In genomic region chr14:89279649-89280232, GRCh38 we compare ENCODE assay signal across 1 cellular context.
TF ChIP-seq lines count a peak whose summit lies in the region.

No MANE protein-coding gene starts in this region.

TF ChIP-seq in HEK293, 187 proteins besides CTCF, POLR2A, EP300 and RAD21 (continued from another document and continues in another):
- TF ChIP-seq ZBTB11 (tag by site-specific recombination; conservative IDR thresholded peaks at IDR 0.05; ENCODE audit: low read depth) (no peak), GLI4 (tag by site-specific recombination; IDR thresholded peaks at IDR 0.05) (no peak), ZNF658 (tag by site-specific recombination; IDR thresholded peaks at IDR 0.05) (no peak), ZBTB8A (tag by site-specific recombination; IDR thresholded peaks at IDR 0.05) (peak; percentile 57), MZF1 (tag by site-specific recombination; IDR thresholded peaks at IDR 0.05; ENCODE audit: borderline replicate concordance) (no peak), ZNF266 (tag by site-specific recombination; IDR thresholded peaks at IDR 0.05; ENCODE audit: low read depth) (no peak), HOXD13 (CRISPR knock-in tag; IDR thresholded peaks at IDR 0.05; ENCODE audit: borderline replicate concordance) (no peak), FEZF1 (tag by site-specific recombination; IDR thresholded peaks at IDR 0.05) (peak; percentile 79), ZFP37 (tag by site-specific recombination; IDR thresholded peaks at IDR 0.05) (no peak), ZNF707 (tag by site-specific recombination; IDR thresholded peaks at IDR 0.05) (no peak), TCF7L2 (IDR thresholded peaks at IDR 0.05; ENCODE audit: borderline replicate concordance, low read depth, low read length) (peak; percentile 63; the same call in 1 of the 2 replicates), ZNF501 (tag by site-specific recombination; IDR thresholded peaks at IDR 0.05) (no peak), ZNF248 (tag by site-specific recombination; IDR thresholded peaks at IDR 0.05) (no peak), SP7 (tag by site-specific recombination; IDR thresholded peaks at IDR 0.05) (peak; percentile 96), ZNF211 (tag by site-specific recombination; IDR thresholded peaks at IDR 0.05; ENCODE audit: low read depth) (no peak), ZNF555 (tag by site-specific recombination; conservative IDR thresholded peaks at IDR 0.05) (no peak), ZNF175 (tag by site-specific recombination; IDR thresholded peaks at IDR 0.05) (no peak), ZNF549 (tag by site-specific recombination; IDR thresholded peaks at IDR 0.05) (no peak), ZNF132 (tag by site-specific recombination; IDR thresholded peaks at IDR 0.05; ENCODE audit: borderline replicate concordance) (no peak), ZNF223 (tag by site-specific recombination; IDR thresholded peaks at IDR 0.05) (no peak), ZSCAN30 (tag by site-specific recombination; IDR thresholded peaks at IDR 0.05) (peak; percentile 61; the same call in 1 of the 2 replicates), ZNF626 (tag by site-specific recombination; IDR thresholded peaks at IDR 0.05) (no peak), ZNF544 (tag by site-specific recombination; IDR thresholded peaks at IDR 0.05) (no peak), ZNF664 (tag by site-specific recombination; IDR thresholded peaks at IDR 0.05) (no peak), ZBTB17 (tag by site-specific recombination; IDR thresholded peaks at IDR 0.05) (peak; percentile 28; the same call in 1 of the 2 replicates), TRIM28 (IDR thresholded peaks at IDR 0.05; ENCODE audit: borderline replicate concordance, low read length) (no peak; the same call in 1 of the 2 replicates), ZNF639 (tag by site-specific recombination; IDR thresholded peaks at IDR 0.05) (peak; percentile 66; the same call in 1 of the 2 replicates), INSM2 (tag by site-specific recombination; IDR thresholded peaks at IDR 0.05) (peak; percentile 76), ZEB2 (tag by site-specific recombination; IDR thresholded peaks at IDR 0.05) (peak; percentile 90), ZNF214 (tag by site-specific recombination; IDR thresholded peaks at IDR 0.05; ENCODE audit: borderline replicate concordance) (no peak), ZNF37A (tag by site-specific recombination; IDR thresholded peaks at IDR 0.05) (no peak), REPIN1 (tag by site-specific recombination; IDR thresholded peaks at IDR 0.05; ENCODE audit: low read depth) (no peak), ZNF776 (tag by site-specific recombination; IDR thresholded peaks at IDR 0.05; ENCODE audit: borderline replicate concordance) (no peak), ZNF169 (tag by site-specific recombination; IDR thresholded peaks at IDR 0.05) (no peak), ZNF561 (tag by site-specific recombination; IDR thresholded peaks at IDR 0.05; ENCODE audit: borderline replicate concordance) (no peak), ZBTB44 (tag by site-specific recombination; IDR thresholded peaks at IDR 0.05) (0 out of 2 replicates have a peak, but pooled peaks have one; percentile 68), ZNF670 (tag by site-specific recombination; IDR thresholded peaks at IDR 0.05; ENCODE audit: low read depth) (no peak), ZNF274 (IDR thresholded peaks at IDR 0.05; ENCODE audit: low read length) (no peak), ZNF274 (tag by site-specific recombination; IDR thresholded peaks at IDR 0.05; ENCODE audit: borderline replicate concordance) (no peak), ZXDB (tag by site-specific recombination; IDR thresholded peaks at IDR 0.05) (peak; percentile 69), ZNF843 (tag by site-specific recombination; IDR thresholded peaks at IDR 0.05) (peak; percentile 88), ZFP69B (tag by site-specific recombination; IDR thresholded peaks at IDR 0.05) (no peak)
- TF ChIP-seq, protein P1, sequence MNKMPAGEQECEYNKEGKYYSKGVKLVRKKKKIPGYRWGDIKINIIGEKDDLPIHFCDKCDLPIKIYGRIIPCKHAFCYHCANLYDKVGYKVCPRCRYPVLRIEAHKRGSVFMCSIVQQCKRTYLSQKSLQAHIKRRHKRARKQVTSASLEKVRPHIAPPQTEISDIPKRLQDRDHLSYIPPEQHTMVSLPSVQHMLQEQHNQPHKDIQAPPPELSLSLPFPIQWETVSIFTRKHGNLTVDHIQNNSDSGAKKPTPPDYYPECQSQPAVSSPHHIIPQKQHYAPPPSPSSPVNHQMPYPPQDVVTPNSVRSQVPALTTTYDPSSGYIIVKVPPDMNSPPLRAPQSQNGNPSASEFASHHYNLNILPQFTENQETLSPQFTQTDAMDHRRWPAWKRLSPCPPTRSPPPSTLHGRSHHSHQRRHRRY (tag by site-specific recombination; IDR thresholded peaks at IDR 0.05), result no peak
- TF ChIP-seq, protein P2, sequence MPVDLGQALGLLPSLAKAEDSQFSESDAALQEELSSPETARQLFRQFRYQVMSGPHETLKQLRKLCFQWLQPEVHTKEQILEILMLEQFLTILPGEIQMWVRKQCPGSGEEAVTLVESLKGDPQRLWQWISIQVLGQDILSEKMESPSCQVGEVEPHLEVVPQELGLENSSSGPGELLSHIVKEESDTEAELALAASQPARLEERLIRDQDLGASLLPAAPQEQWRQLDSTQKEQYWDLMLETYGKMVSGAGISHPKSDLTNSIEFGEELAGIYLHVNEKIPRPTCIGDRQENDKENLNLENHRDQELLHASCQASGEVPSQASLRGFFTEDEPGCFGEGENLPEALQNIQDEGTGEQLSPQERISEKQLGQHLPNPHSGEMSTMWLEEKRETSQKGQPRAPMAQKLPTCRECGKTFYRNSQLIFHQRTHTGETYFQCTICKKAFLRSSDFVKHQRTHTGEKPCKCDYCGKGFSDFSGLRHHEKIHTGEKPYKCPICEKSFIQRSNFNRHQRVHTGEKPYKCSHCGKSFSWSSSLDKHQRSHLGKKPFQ (tag by site-specific recombination; IDR thresholded peaks at IDR 0.05), result no peak
- TF ChIP-seq, protein P3, sequence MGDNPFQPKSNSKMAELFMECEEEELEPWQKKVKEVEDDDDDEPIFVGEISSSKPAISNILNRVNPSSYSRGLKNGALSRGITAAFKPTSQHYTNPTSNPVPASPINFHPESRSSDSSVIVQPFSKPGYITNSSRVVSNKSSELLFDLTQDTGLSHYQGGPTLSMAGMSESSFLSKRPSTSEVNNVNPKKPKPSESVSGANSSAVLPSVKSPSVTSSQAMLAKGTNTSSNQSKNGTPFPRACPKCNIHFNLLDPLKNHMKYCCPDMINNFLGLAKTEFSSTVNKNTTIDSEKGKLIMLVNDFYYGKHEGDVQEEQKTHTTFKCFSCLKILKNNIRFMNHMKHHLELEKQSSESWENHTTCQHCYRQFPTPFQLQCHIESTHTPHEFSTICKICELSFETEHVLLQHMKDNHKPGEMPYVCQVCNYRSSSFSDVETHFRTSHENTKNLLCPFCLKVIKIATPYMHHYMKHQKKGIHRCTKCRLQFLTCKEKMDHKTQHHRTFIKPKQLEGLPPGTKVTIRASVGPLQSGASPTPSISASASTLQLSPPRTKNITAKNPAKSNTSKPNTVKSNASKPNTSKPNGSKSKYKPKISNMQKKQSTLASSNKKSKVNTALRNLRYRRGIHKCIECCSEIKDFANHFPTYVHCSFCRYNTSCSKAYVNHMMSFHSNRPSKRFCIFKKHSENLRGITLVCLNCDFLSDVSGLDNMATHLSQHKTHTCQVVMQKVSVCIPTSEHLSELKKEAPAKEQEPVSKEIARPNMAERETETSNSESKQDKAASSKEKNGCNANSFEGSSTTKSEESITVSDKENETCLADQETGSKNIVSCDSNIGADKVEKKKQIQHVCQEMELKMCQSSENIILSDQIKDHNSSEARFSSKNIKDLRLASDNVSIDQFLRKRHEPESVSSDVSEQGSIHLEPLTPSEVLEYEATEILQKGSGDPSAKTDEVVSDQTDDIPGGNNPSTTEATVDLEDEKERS (tag by site-specific recombination; IDR thresholded peaks at IDR 0.05), result no peak
- TF ChIP-seq, protein P4, sequence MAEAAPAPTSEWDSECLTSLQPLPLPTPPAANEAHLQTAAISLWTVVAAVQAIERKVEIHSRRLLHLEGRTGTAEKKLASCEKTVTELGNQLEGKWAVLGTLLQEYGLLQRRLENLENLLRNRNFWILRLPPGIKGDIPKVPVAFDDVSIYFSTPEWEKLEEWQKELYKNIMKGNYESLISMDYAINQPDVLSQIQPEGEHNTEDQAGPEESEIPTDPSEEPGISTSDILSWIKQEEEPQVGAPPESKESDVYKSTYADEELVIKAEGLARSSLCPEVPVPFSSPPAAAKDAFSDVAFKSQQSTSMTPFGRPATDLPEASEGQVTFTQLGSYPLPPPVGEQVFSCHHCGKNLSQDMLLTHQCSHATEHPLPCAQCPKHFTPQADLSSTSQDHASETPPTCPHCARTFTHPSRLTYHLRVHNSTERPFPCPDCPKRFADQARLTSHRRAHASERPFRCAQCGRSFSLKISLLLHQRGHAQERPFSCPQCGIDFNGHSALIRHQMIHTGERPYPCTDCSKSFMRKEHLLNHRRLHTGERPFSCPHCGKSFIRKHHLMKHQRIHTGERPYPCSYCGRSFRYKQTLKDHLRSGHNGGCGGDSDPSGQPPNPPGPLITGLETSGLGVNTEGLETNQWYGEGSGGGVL (tag by site-specific recombination; IDR thresholded peaks at IDR 0.05), result no peak
- TF ChIP-seq, protein P5, sequence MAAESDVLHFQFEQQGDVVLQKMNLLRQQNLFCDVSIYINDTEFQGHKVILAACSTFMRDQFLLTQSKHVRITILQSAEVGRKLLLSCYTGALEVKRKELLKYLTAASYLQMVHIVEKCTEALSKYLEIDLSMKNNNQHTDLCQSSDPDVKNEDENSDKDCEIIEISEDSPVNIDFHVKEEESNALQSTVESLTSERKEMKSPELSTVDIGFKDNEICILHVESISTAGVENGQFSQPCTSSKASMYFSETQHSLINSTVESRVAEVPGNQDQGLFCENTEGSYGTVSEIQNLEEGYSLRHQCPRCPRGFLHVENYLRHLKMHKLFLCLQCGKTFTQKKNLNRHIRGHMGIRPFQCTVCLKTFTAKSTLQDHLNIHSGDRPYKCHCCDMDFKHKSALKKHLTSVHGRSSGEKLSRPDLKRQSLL (tag by site-specific recombination; IDR thresholded peaks at IDR 0.05), result no peak
- TF ChIP-seq, protein P6, sequence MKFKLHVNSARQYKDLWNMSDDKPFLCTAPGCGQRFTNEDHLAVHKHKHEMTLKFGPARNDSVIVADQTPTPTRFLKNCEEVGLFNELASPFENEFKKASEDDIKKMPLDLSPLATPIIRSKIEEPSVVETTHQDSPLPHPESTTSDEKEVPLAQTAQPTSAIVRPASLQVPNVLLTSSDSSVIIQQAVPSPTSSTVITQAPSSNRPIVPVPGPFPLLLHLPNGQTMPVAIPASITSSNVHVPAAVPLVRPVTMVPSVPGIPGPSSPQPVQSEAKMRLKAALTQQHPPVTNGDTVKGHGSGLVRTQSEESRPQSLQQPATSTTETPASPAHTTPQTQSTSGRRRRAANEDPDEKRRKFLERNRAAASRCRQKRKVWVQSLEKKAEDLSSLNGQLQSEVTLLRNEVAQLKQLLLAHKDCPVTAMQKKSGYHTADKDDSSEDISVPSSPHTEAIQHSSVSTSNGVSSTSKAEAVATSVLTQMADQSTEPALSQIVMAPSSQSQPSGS (tag by site-specific recombination; IDR thresholded peaks at IDR 0.05; ENCODE audit: low read depth), result peak; percentile 16; the same call in 1 of the 2 replicates
